ENCODE assay signal across 8 cellular contexts in genomic region chr10:31927597-31928530, GRCh38.
DNase-seq lines count a peak whose midpoint lies in the region; ATAC-seq and TF ChIP-seq lines count a peak whose summit lies in the region.

No MANE protein-coding gene starts in this region.

- peak; percentile 46 for ATAC-seq in GM18907 (IDR thresholded peaks at IDR 0.05; ENCODE audit: unreplicated experiment)
- peak; percentile 19 for ATAC-seq in HG03139 (IDR thresholded peaks at IDR 0.05; ENCODE audit: unreplicated experiment)

- TF ChIP-seq CTCF in AG09319 (IDR thresholded peaks at IDR 0.05; ENCODE audit: low read depth, low read length), result peak; percentile 31
- TF ChIP-seq CTCF in epithelial cell of esophagus (IDR thresholded peaks at IDR 0.05; ENCODE audit: insufficient read depth, low read depth, low read length, missing control alignments), result peak; percentile 40

- DNase-seq in AG09319 (ENCODE audit: extremely low read depth, low read depth), result no peak
- DNase-seq in NOMO-1 (lab: John Stamatoyannopoulos, UW; ENCODE audit: unreplicated experiment in 2 of 2), result peak; percentile 49 to 54
- DNase-seq in activated CD8-positive, alpha-beta memory T cell treated with anti-CD3 and anti-CD28 coated beads, Interleukin-2, amount 50 U/mL, for 48 hours, result peak; percentile 66
- DNase-seq in epithelial cell of esophagus (ENCODE audit: low read depth), result peak; percentile 51
- DNase-seq in midbrain (lab: John Stamatoyannopoulos, UW), result peak; percentile 57
- DNase-seq in stimulated activated naive CD4-positive, alpha-beta T cell treated with Interleukin-2 at 50 U/mL for 16 hours (lab: John Stamatoyannopoulos, UW), result peak; percentile 62

- peak overlapping the region; percentile 75 for H3K4me3 ChIP-seq in epithelial cell of esophagus (ENCODE audit: low read length)
